Comparison of ENCODE assay signal across 8 cellular contexts in the genomic region with DNA sequence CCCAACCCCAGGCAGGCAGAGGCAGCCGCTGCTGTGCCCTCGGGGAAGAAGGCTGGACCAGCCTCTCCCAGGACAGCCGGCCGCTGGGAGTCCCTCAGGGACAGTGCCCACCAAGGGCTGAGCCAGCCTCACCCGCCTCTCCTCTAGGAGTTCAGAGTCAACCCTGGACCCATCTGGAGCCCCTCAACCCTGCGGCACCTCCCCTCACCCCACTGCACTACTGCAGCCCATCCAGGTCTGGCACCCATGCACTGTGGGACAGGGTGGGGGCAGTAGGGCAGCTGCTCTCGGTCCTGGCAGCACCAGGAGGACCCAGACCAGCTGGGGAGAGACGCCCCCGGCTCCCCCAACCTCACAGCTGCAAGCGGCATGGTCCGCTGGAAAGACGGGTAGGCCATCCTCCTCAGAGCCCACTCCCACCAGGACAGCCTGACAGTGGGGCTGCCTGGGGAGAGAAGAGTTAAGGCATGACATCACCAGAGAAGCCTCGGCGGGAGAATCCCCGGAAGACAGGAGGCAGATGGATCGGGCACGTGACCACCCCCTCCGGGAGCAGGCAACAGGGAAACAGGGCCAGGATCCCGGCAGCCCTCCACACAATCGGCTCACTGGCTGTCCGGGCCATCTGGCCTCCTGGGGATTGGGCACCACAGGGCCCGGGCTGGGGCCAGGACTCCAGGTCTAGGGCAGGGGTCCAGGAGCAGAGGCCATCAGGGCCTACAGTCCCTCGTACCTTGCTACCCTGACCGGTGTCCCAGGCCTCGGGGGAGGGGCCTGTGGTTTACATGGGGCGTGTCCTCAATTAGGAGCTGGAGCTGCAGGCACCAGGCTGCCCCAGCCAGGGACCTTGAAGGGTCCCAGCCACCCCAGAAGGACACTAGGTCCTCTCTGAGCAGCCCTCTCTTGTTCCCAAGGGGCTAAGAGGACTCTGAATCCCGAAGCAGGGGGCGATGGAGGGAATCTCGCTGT. TPM values are rescaled to one million over a fixed set of nuclear protein-coding genes. Genes with fewer than 3 reads are reported as not detected.
DNase-seq lines count a peak whose midpoint lies in the region; ATAC-seq, FAIRE-seq and TF ChIP-seq lines count a peak whose summit lies in the region.

No MANE protein-coding gene starts in this region.

- 35 to 56% (median 45%) methylated on average over 6 to 29 of the region's 29 CpGs for WGBS in spleen, 5 donors

- H3K36me3 ChIP-seq in spleen, result peaks cover 0 to 2% (median 0%) of the 10 kb centered on the region in 6 donors

- H3K4me3 Mint-ChIP-seq in activated CD4-positive, alpha-beta T cell treated with anti-CD3 and anti-CD28 coated beads, Interleukin-2, amount 10 ng/mL, durations not matched to agents 7 days and 5 days, result peak overlapping the region; percentile 86

- POLR2A ChIA-PET in activated CD4-positive, alpha-beta T cell treated with anti-CD3 and anti-CD28 coated beads, Interleukin-2, amount 10 ng/mL, durations not matched to agents 7 days and 5 days (lab: Charles Lee), result interaction anchor here (1.0 kb wide), 1 partner anchor 71 kb away, joined by 3 read pairs; the partner anchor contains the start of gene AURKAIP1

- H3K9me3 Mint-ChIP-seq in activated CD4-positive, alpha-beta T cell treated with anti-CD3 and anti-CD28 coated beads, Interleukin-2, amount 10 ng/mL, durations not matched to agents 7 days and 5 days, result no peaks in the 10 kb centered on the region

- no peak for TF ChIP-seq POLR2A in spleen (IDR thresholded peaks at IDR 0.05)

- H3K27me3 ChIP-seq in layer of hippocampus (ENCODE audit: control insufficient read depth, insufficient read depth, low read length), result no peaks in the 10 kb centered on the region
- H3K27me3 ChIP-seq in spleen (replicated peaks in 1 of 7), result no peaks in the 10 kb centered on the region

- no peaks in the 10 kb centered on the region for H3K27me3 Mint-ChIP-seq in activated CD4-positive, alpha-beta T cell treated with anti-CD3 and anti-CD28 coated beads, Interleukin-2, amount 10 ng/mL, durations not matched to agents 7 days and 5 days

- CTCF ChIA-PET in activated CD4-positive, alpha-beta T cell treated with anti-CD3 and anti-CD28 coated beads, Interleukin-2, amount 10 ng/mL, durations not matched to agents 7 days and 5 days (lab: Charles Lee), result interaction anchor here (0.8 to 1.3 kb wide), 6 partner anchors 9 to 241 kb away, joined by 3 to 9 read pairs (median 3); no protein-coding TSS in a partner anchor

- H3K9me3 ChIP-seq in spleen, result no peaks in the 10 kb centered on the region

- peak overlapping the region; percentile 94 for H3K27ac ChIP-seq in layer of hippocampus (ENCODE audit: low read depth, low read length)
- H3K27ac ChIP-seq in spleen, result peak overlapping the region; percentile 58 to 99 (median 71)

- H3K4me1 ChIP-seq in spleen, result peaks cover 36 to 59% (median 46%) of the 10 kb centered on the region in 6 donors

- ATAC-seq in HG03196 (IDR thresholded peaks at IDR 0.05; ENCODE audit: unreplicated experiment), result no peak

- DNase-seq in activated CD4-positive, alpha-beta T cell treated with anti-CD3 and anti-CD28 coated beads, Interleukin-2, amount 10 ng/mL, durations not matched to agents 7 days and 5 days, result no peak
- DNase-seq in activated CD4-positive, alpha-beta T cell treated with anti-CD3 and anti-CD28 coated beads for 48 hours, result no peak
- peak; percentile 97 for DNase-seq in NCI-H82 treated with DMSO at 0.1 percent for 48 hours (lab: John Stamatoyannopoulos, UW; ENCODE audit: unreplicated experiment)
- peak; percentile 95 for DNase-seq in cerebellum (ENCODE audit: low spot score)
- no peak for DNase-seq in spleen
- no peak for DNase-seq in GM19239 (ENCODE audit: insufficient read length, low spot score)

- peak overlapping the region; percentile 89 for H3K27ac Mint-ChIP-seq in activated CD4-positive, alpha-beta T cell treated with anti-CD3 and anti-CD28 coated beads, Interleukin-2, amount 10 ng/mL, durations not matched to agents 7 days and 5 days

- TF ChIP-seq CTCF in spleen (IDR thresholded peaks at IDR 0.05 in 8 of 11, conservative IDR thresholded peaks at IDR 0.05 in 3 of 11), result no peak

- FAIRE-seq in GM19239 (lab: Jason Lieb, UNC), result no peak

- H3K4me1 Mint-ChIP-seq in activated CD4-positive, alpha-beta T cell treated with anti-CD3 and anti-CD28 coated beads, Interleukin-2, amount 10 ng/mL, durations not matched to agents 7 days and 5 days, result peaks cover 25% of the 10 kb centered on the region

- H3K4me3 ChIP-seq in spleen, result peak overlapping the region in 6 of 8 donors; percentile 5 to 97 (median 86)

- intact Hi-C loops in spleen (cut with DNase I; ENCODE audit: low total_unique reads), result no loop called here

- H3K36me3 Mint-ChIP-seq in activated CD4-positive, alpha-beta T cell treated with anti-CD3 and anti-CD28 coated beads, Interleukin-2, amount 10 ng/mL, durations not matched to agents 7 days and 5 days (ENCODE audit: low read depth), result peaks cover 4% of the 10 kb centered on the region

RNA-seq across cellular contexts. Expression of gene ACAP3, which starts 3.1 kb away (rescaled TPM):
- total RNA-seq in activated CD4-positive, alpha-beta T cell treated with anti-CD3 and anti-CD28 coated beads, Interleukin-2, amount 10 ng/mL, durations not matched to agents 7 days and 5 days, result 10 to 100 TPM; 69.5 to 92.1 TPM
- 83.3 TPM for total RNA-seq in cerebellum
- 10 to 100 TPM; 33.0 to 62.3 (median 41.7) TPM for total RNA-seq in spleen
- polyA plus RNA-seq in spleen, result 10 to 100 TPM; 12.6 to 89.7 (median 32.6) TPM

RNA-seq across cellular contexts. Expression of gene PUSL1, which starts 3.8 kb away (rescaled TPM):
- 10 to 100 TPM; 18.9 to 24.4 TPM for total RNA-seq in activated CD4-positive, alpha-beta T cell treated with anti-CD3 and anti-CD28 coated beads, Interleukin-2, amount 10 ng/mL, durations not matched to agents 7 days and 5 days
- total RNA-seq in cerebellum, result 10.5 TPM
- 10 to 100 TPM; 11.4 to 22.9 (median 13.9) TPM for total RNA-seq in spleen
- polyA plus RNA-seq in spleen, result 10 to 100 TPM in 2 of 3 donors, 1 to 10 TPM in 1; 9.8 to 17.8 (median 10.5) TPM

RNA-seq across cellular contexts. Expression of gene INTS11, which starts 19.8 kb away (rescaled TPM):
- total RNA-seq in activated CD4-positive, alpha-beta T cell treated with anti-CD3 and anti-CD28 coated beads, Interleukin-2, amount 10 ng/mL, durations not matched to agents 7 days and 5 days, result 100 to 1,000 TPM; 123 to 126 TPM
- 47.8 TPM for total RNA-seq in cerebellum
- 100 to 1,000 TPM in 4 of 7 donors, 10 to 100 TPM in 3; 89.2 to 114 (median 100) TPM for total RNA-seq in spleen
- polyA plus RNA-seq in spleen, result 100 to 1,000 TPM; 106 to 203 (median 202) TPM

RNA-seq across cellular contexts. Expression of gene CPTP, which starts 20.0 kb away (rescaled TPM):
- 10 to 100 TPM; 25.2 to 27.6 TPM for total RNA-seq in activated CD4-positive, alpha-beta T cell treated with anti-CD3 and anti-CD28 coated beads, Interleukin-2, amount 10 ng/mL, durations not matched to agents 7 days and 5 days
- total RNA-seq in cerebellum (10.6 TPM), spleen (10 to 100 TPM; 16.9 to 42.1 (median 29.1) TPM)
- polyA plus RNA-seq in spleen, result 10 to 100 TPM in 2 of 3 donors, 1 to 10 TPM in 1; 7.5 to 24.9 (median 10.4) TPM

RNA-seq across cellular contexts. Expression of gene SCNN1D, which starts 24.4 kb away (rescaled TPM):
- total RNA-seq in activated CD4-positive, alpha-beta T cell treated with anti-CD3 and anti-CD28 coated beads, Interleukin-2, amount 10 ng/mL, durations not matched to agents 7 days and 5 days, result 1 to 10 TPM; 5.1 to 6.6 TPM
- 4.4 TPM for total RNA-seq in cerebellum
- 10 to 100 TPM in 1 of 7 donors, 1 to 10 TPM in 6; 2.5 to 10.5 (median 3.4) TPM for total RNA-seq in spleen
- polyA plus RNA-seq in spleen, result 10 to 100 TPM in 2 of 3 donors, 1 to 10 TPM in 1; 3.7 to 16.9 (median 11.9) TPM

Comparison
In these comparisons a context has a peak if more than half of its experiments do, and no peak if none do; other contexts are left out.
1. DNase-seq: peak in NCI-H82 treated with DMSO at 0.1 percent for 48 hours (single experiment) and cerebellum (single experiment); none in activated CD4-positive, alpha-beta T cell treated with anti-CD3 and anti-CD28 coated beads, Interleukin-2, amount 10 ng/mL, durations not matched to agents 7 days and 5 days (single experiment), activated CD4-positive, alpha-beta T cell treated with anti-CD3 and anti-CD28 coated beads for 48 hours (single experiment), spleen (single experiment) and GM19239 (single experiment).